25 cellular contexts compared by ENCODE assay signal in genomic region chr4:121773873-121774272, GRCh38. TPM values are rescaled to one million over a fixed set of nuclear protein-coding genes. Genes with fewer than 3 reads are reported as not detected.
"Had no signal": no experiment of that assay in that cellular context is flagged by ENCODE, and none has a peak within 500 bp of the region (broad histone marks: within the 10 kb centered on the region; RNA-seq: fewer than 3 reads in every experiment).

No MANE protein-coding gene starts in this region.

- H3K4me1 ChIP-seq: esophagus muscularis mucosa, gastroesophageal sphincter, pancreas, tibial artery, upper lobe of right lung, vagina had no signal

- DNase-seq: cortex of kidney; dorsolateral prefrontal cortex; effector CD8-positive, alpha-beta T cell; glutamatergic neuron; immature natural killer cell; left cardiac atrium; left ventricle myocardium superior; mesenchymal stem cell; naive B cell; occipital lobe; pancreas; right cardiac atrium; small intestine; stimulated activated CD4-positive, alpha-beta T cell treated with anti-CD3 and anti-CD28 coated beads, Interleukin-12 subunit alpha, Interleukin-12 subunit beta, amount 100 ng/mL, for 4 hours; stimulated activated naive CD8-positive, alpha-beta T cell treated with anti-CD3 and anti-CD28 coated beads, Interleukin-15, Interleukin-2, amounts not matched to agents 100 U/mL and 50 U/mL, for 24 hours; tibial artery; upper lobe of right lung had no signal

- FAIRE-seq: endometrium, keratinocyte, pancreas, small intestine had no signal

- H3K4me3 ChIP-seq: dorsolateral prefrontal cortex, esophagus muscularis mucosa, gastroesophageal sphincter, lung, pancreas, tibial artery, upper lobe of right lung, vagina had no signal

- H3K9me3 ChIP-seq: esophagus muscularis mucosa, gastroesophageal sphincter, pancreas, tibial artery, upper lobe of right lung, vagina had no signal

- H3K27me3 ChIP-seq: esophagus muscularis mucosa, pancreas, vagina had no signal

- H3K36me3 ChIP-seq: esophagus muscularis mucosa, gastroesophageal sphincter, pancreas, tibial artery, upper lobe of right lung, vagina had no signal

- H3K27ac ChIP-seq: dorsolateral prefrontal cortex, epithelial cell of prostate, esophagus muscularis mucosa, gastroesophageal sphincter, pancreas, tibial artery, upper lobe of right lung, vagina had no signal

- ATAC-seq: gastroesophageal sphincter; left ventricle myocardium superior; pancreas; right cardiac atrium; stimulated activated naive CD8-positive, alpha-beta T cell treated with anti-CD3 and anti-CD28 coated beads, Interleukin-15, Interleukin-2, amounts not matched to agents 100 U/mL and 50 U/mL, for 24 hours; upper lobe of right lung had no signal

RNA-seq across cellular contexts. Expression of gene SMIM43, which starts 8.9 kb away (rescaled TPM):
- total RNA-seq: left cardiac atrium, left ventricle myocardium superior, pancreas, progenitor cell of endocrine pancreas, upper lobe of right lung, vagina had no signal
- polyA plus RNA-seq: immature natural killer cell had no signal
